1 cellular context compared by ENCODE assay signal in genomic region chr12:56104109-56104814, GRCh38.
TF ChIP-seq lines count a peak whose summit lies in the region.

Gene PA2G4, plus strand, starts transcription at chr12:56104559. Its CDS starts 179 bp downstream, at chr12:56104738.

TF ChIP-seq in GM12878, 131 proteins besides CTCF, POLR2A, EP300 and RAD21 (continued from another document and continues in another):
- TF ChIP-seq, protein P1, sequence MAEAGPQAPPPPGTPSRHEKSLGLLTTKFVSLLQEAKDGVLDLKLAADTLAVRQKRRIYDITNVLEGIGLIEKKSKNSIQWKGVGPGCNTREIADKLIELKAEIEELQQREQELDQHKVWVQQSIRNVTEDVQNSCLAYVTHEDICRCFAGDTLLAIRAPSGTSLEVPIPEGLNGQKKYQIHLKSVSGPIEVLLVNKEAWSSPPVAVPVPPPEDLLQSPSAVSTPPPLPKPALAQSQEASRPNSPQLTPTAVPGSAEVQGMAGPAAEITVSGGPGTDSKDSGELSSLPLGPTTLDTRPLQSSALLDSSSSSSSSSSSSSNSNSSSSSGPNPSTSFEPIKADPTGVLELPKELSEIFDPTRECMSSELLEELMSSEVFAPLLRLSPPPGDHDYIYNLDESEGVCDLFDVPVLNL (IDR thresholded peaks at IDR 0.05; ENCODE audit: low read depth, low read length) = no peak
- TF ChIP-seq HCFC1 (IDR thresholded peaks at IDR 0.05; ENCODE audit: low read length) (peak; percentile 97), BCL11A (IDR thresholded peaks at IDR 0.05; ENCODE audit: low read depth, low read length) (no peak), MEF2B (IDR thresholded peaks at IDR 0.05; ENCODE audit: partially characterized antibody, poor library complexity, severe bottlenecking) (no peak), CHD2 (IDR thresholded peaks at IDR 0.05; ENCODE audit: borderline replicate concordance, low read depth, low read length) (peak; percentile 93), RFX5 (IDR thresholded peaks at IDR 0.05; ENCODE audit: low read depth, low read length) (peak; percentile 34; the same call in 1 of the 2 replicates), ZNF24 (IDR thresholded peaks at IDR 0.05) (no peak), MEF2A (IDR thresholded peaks at IDR 0.05; ENCODE audit: insufficient read depth, low read depth, low read length) (no peak), BRCA1 (IDR thresholded peaks at IDR 0.05; ENCODE audit: low read depth, low read length) (no peak), HDAC2 (IDR thresholded peaks at IDR 0.05) (no peak), SPI1 (IDR thresholded peaks at IDR 0.05; ENCODE audit: borderline replicate concordance, insufficient read depth, low read depth, low read length) (no peak), SRF (IDR thresholded peaks at IDR 0.05; ENCODE audit: low read depth in 2 of 2, low read length in 2 of 2) (no peak), ATF7 (IDR thresholded peaks at IDR 0.05; ENCODE audit: low read depth) (peak; percentile 33; the same call in 1 of the 2 replicates), CBFB (IDR thresholded peaks at IDR 0.05; ENCODE audit: low read depth) (peak; percentile 68; the same call in 1 of the 2 replicates), MTA3 (IDR thresholded peaks at IDR 0.05; ENCODE audit: borderline replicate concordance, low read length) (no peak), ATF2 (IDR thresholded peaks at IDR 0.05; ENCODE audit: low read length) (no peak), SUPT20H (IDR thresholded peaks at IDR 0.05; ENCODE audit: borderline replicate concordance, control insufficient read depth, low read depth, low read length) (no peak), NBN (IDR thresholded peaks at IDR 0.05) (peak; percentile 78), BCLAF1 (IDR thresholded peaks at IDR 0.05) (no peak), NFYA (IDR thresholded peaks at IDR 0.05; ENCODE audit: borderline replicate concordance, low read depth, low read length) (no peak), PRDM15 (CRISPR knock-in tag; IDR thresholded peaks at IDR 0.05) (no peak), RAD51 (IDR thresholded peaks at IDR 0.05) (no peak), RUNX3 (IDR thresholded peaks at IDR 0.05; ENCODE audit: low read length) (peak; percentile 69), HDGF (IDR thresholded peaks at IDR 0.05) (peak; percentile 98), NR2F1 (conservative IDR thresholded peaks at IDR 0.05) (peak; percentile 73), SMC3 (IDR thresholded peaks at IDR 0.05; ENCODE audit: borderline replicate concordance, low read length) (no peak), PAX8 (IDR thresholded peaks at IDR 0.05) (no peak), CBX5 (IDR thresholded peaks at IDR 0.05; ENCODE audit: low read depth) (no peak), USF1 (IDR thresholded peaks at IDR 0.05; ENCODE audit: borderline replicate concordance, extremely low read length, insufficient read depth, low read depth, low read length) (no peak), ZNF217 (IDR thresholded peaks at IDR 0.05) (no peak), TARDBP (IDR thresholded peaks at IDR 0.05; ENCODE audit: borderline replicate concordance) (peak; percentile 80; the same call in 1 of the 2 replicates), DPF2 (IDR thresholded peaks at IDR 0.05) (no peak), NR2C1 (IDR thresholded peaks at IDR 0.05) (peak; percentile 92), STAT1 (conservative IDR thresholded peaks at IDR 0.05) (0 out of 2 replicates have a peak, but pooled peaks have one; percentile 20), PAX5 (IDR thresholded peaks at IDR 0.05; ENCODE audit: borderline replicate concordance, low read depth, low read length) (no peak), ZNF384 (IDR thresholded peaks at IDR 0.05; ENCODE audit: borderline replicate concordance, low read depth, low read length) (no peak), CEBPB (IDR thresholded peaks at IDR 0.05; ENCODE audit: borderline replicate concordance in 1 of 2, low read depth in 2 of 2, low read length in 2 of 2) (no peak), ASH2L (IDR thresholded peaks at IDR 0.05; ENCODE audit: borderline replicate concordance, low read depth) (0 out of 2 replicates have a peak, but pooled peaks have one; percentile 25), PML (IDR thresholded peaks at IDR 0.05; ENCODE audit: low read length) (peak; percentile 85; the same call in 1 of the 2 replicates), MYC (IDR thresholded peaks at IDR 0.05; ENCODE audit: insufficient read depth, insufficient read length, insufficient replicate concordance, low read length, severe bottlenecking) (peak; percentile 66), KDM1A (IDR thresholded peaks at IDR 0.05; ENCODE audit: borderline replicate concordance) (no peak)
- TF ChIP-seq, protein P2, sequence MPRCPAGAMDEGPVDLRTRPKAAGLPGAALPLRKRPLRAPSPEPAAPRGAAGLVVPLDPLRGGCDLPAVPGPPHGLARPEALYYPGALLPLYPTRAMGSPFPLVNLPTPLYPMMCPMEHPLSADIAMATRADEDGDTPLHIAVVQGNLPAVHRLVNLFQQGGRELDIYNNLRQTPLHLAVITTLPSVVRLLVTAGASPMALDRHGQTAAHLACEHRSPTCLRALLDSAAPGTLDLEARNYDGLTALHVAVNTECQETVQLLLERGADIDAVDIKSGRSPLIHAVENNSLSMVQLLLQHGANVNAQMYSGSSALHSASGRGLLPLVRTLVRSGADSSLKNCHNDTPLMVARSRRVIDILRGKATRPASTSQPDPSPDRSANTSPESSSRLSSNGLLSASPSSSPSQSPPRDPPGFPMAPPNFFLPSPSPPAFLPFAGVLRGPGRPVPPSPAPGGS (IDR thresholded peaks at IDR 0.05; ENCODE audit: borderline replicate concordance, insufficient read depth, low read depth, low read length, poor library complexity, severe bottlenecking) = no peak
- TF ChIP-seq, protein P3, sequence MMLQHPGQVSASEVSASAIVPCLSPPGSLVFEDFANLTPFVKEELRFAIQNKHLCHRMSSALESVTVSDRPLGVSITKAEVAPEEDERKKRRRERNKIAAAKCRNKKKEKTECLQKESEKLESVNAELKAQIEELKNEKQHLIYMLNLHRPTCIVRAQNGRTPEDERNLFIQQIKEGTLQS (IDR thresholded peaks at IDR 0.05; ENCODE audit: borderline replicate concordance, extremely low read depth, low read depth, low read length) = no peak
- TF ChIP-seq, protein P4, sequence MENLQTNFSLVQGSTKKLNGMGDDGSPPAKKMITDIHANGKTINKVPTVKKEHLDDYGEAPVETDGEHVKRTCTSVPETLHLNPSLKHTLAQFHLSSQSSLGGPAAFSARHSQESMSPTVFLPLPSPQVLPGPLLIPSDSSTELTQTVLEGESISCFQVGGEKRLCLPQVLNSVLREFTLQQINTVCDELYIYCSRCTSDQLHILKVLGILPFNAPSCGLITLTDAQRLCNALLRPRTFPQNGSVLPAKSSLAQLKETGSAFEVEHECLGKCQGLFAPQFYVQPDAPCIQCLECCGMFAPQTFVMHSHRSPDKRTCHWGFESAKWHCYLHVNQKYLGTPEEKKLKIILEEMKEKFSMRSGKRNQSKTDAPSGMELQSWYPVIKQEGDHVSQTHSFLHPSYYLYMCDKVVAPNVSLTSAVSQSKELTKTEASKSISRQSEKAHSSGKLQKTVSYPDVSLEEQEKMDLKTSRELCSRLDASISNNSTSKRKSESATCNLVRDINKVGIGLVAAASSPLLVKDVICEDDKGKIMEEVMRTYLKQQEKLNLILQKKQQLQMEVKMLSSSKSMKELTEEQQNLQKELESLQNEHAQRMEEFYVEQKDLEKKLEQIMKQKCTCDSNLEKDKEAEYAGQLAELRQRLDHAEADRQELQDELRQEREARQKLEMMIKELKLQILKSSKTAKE (IDR thresholded peaks at IDR 0.05; ENCODE audit: low read depth, poor library complexity, severe bottlenecking) = no peak
- TF ChIP-seq, protein P5, sequence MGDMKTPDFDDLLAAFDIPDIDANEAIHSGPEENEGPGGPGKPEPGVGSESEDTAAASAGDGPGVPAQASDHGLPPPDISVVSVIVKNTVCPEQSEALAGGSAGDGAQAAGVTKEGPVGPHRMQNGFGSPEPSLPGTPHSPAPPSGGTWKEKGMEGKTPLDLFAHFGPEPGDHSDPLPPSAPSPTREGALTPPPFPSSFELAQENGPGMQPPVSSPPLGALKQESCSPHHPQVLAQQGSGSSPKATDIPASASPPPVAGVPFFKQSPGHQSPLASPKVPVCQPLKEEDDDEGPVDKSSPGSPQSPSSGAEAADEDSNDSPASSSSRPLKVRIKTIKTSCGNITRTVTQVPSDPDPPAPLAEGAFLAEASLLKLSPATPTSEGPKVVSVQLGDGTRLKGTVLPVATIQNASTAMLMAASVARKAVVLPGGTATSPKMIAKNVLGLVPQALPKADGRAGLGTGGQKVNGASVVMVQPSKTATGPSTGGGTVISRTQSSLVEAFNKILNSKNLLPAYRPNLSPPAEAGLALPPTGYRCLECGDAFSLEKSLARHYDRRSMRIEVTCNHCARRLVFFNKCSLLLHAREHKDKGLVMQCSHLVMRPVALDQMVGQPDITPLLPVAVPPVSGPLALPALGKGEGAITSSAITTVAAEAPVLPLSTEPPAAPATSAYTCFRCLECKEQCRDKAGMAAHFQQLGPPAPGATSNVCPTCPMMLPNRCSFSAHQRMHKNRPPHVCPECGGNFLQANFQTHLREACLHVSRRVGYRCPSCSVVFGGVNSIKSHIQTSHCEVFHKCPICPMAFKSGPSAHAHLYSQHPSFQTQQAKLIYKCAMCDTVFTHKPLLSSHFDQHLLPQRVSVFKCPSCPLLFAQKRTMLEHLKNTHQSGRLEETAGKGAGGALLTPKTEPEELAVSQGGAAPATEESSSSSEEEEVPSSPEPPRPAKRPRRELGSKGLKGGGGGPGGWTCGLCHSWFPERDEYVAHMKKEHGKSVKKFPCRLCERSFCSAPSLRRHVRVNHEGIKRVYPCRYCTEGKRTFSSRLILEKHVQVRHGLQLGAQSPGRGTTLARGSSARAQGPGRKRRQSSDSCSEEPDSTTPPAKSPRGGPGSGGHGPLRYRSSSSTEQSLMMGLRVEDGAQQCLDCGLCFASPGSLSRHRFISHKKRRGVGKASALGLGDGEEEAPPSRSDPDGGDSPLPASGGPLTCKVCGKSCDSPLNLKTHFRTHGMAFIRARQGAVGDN (IDR thresholded peaks at IDR 0.05) = peak; percentile 30; the same call in 1 of the 2 replicates
